Comparison of ENCODE assay signal across 8 cellular contexts in the genomic region with DNA sequence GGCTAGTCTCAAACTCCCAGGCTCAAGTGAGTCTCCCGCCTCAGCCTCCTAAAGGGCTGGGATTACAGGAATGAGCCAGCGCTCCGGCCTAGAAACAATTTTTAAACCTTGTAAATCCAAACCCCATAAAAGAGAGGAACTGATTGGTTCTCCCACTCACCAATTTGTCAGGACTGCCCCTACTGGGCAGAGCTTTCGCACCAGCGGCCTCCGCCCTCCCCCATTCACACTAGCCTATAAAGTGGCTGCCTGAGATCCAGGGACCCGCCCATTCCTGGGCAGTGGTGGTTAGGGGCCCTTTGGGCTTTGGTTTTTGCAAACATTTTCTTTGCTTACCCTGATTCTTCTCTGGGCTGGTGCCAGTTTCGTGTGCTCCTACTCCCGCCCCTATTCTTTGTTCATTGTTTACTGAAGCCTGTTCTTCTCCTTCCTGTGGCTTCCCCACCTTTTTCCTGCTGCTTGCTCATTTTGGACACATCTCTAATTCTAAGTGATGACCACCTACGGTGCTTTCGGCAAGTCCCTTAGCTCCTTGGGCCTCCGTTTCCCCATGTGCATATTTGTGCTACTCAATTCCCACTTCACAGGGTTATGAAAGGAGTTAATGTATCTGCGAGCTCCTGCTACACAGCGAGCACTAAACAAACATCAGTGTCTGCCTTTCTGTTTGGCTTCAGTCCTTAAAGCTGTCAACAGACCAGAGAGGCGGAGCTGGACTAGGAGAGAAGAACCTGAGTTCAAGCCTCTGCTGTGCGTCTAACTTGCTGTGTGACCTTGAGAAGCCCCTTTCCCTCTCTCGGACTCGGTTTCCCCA. TPM values are rescaled to one million over a fixed set of nuclear protein-coding genes. Genes with fewer than 3 reads are reported as not detected.
DNase-seq lines count a peak whose midpoint lies in the region; ATAC-seq and TF ChIP-seq lines count a peak whose summit lies in the region.

No MANE protein-coding gene starts in this region.

- H3K27me3 Mint-ChIP-seq in activated CD8-positive, alpha-beta T cell treated with anti-CD3 and anti-CD28 coated beads for 36 hours = no peaks in the 10 kb centered on the region
- no peaks in the 10 kb centered on the region for H3K27me3 Mint-ChIP-seq in naive thymus-derived CD8-positive, alpha-beta T cell

- POLR2A ChIA-PET in HCT116 (lab: Charles Lee) = interaction anchor here (0.7 to 1.7 kb wide), 3 partner anchors 10 to 19 kb away, joined by 3 to 5 read pairs (median 3); no protein-coding TSS in a partner anchor
- POLR2A ChIA-PET in activated CD8-positive, alpha-beta T cell treated with anti-CD3 and anti-CD28 coated beads for 36 hours (lab: Charles Lee) = no interaction called here
- POLR2A ChIA-PET in naive thymus-derived CD8-positive, alpha-beta T cell (lab: Charles Lee) = no interaction called here

- no peak overlapping the region for H3K4me3 Mint-ChIP-seq in activated CD8-positive, alpha-beta T cell treated with anti-CD3 and anti-CD28 coated beads for 36 hours
- H3K4me3 Mint-ChIP-seq in naive thymus-derived CD8-positive, alpha-beta T cell = peak overlapping the region in 5 of 10 donors; percentile 5 to 64 (median 8)

- H3K27ac ChIP-seq in HCT116 (ENCODE audit: low read depth, low read length) (peak overlapping the region; percentile 58), foreskin keratinocyte (peak overlapping the region; percentile 71)

- peaks cover 21 to 62% of the 10 kb centered on the region in 2 experiments; a peak in 3 of 4 replicates for H3K4me1 ChIP-seq in HCT116 (ENCODE audit: control insufficient read depth in 1 of 2, insufficient read depth in 2 of 2, low read length in 2 of 2)
- H3K4me1 ChIP-seq in foreskin keratinocyte = peaks cover 8% of the 10 kb centered on the region

- no peaks in the 10 kb centered on the region for H4K20me1 ChIP-seq in HCT116 (ENCODE audit: insufficient read depth)

- RAD21 ChIA-PET in HCT116 (lab: Charles Lee; ENCODE audit: low non-redundant PET in 1 of 2, low total read pairs in 2 of 2, uncharacterized antibody in 2 of 2, unreplicated experiment in 2 of 2) = no interaction called here

- H2AFZ ChIP-seq in HCT116 (ENCODE audit: low read depth, low read length, poor library complexity, severe bottlenecking) = peak overlapping the region; percentile 59

- no peaks in the 10 kb centered on the region for H3K79me2 ChIP-seq in HCT116 (ENCODE audit: insufficient read depth, low read length)

- no peaks in the 10 kb centered on the region for H3K27me3 ChIP-seq in HCT116 (ENCODE audit: insufficient read depth, low read length)
- H3K27me3 ChIP-seq in foreskin keratinocyte = no peaks in the 10 kb centered on the region

- DNase-seq in COR-L47 (lab: John Stamatoyannopoulos, UW) (peak; percentile 99), HCT116 (ENCODE audit: low read depth, low spot score) (peak; percentile 81), NCI-H2171 treated with DMSO at 0.1 percent for 48 hours (lab: John Stamatoyannopoulos, UW) (peak; percentile 96), foreskin keratinocyte (peak in 1 of 2 donors; percentile 68), ureter (ENCODE audit: low spot score) (peak; percentile 76), cerebellar nuclear complex (lab: John Stamatoyannopoulos, UW) (no peak)
- DNase-seq in activated CD8-positive, alpha-beta T cell treated with anti-CD3 and anti-CD28 coated beads for 36 hours = peak; percentile 49
- DNase-seq in naive thymus-derived CD8-positive, alpha-beta T cell = peak in 2 of 10 donors; percentile 6 to 11

- intact Hi-C loops in HCT116 (cut with micrococcal nuclease) = no loop called here
- intact Hi-C loops in activated CD8-positive, alpha-beta T cell treated with anti-CD3 and anti-CD28 coated beads for 36 hours (cut with micrococcal nuclease) = no loop called here

- peak overlapping the region; percentile 34; the same call in 1 of the 2 replicates for H3K9ac ChIP-seq in HCT116 (ENCODE audit: low read length)

- TF ChIP-seq POLR2A in HCT116 (IDR thresholded peaks at IDR 0.05; ENCODE audit: borderline replicate concordance, extremely low read depth, insufficient read depth, insufficient read length) = no peak

- TF ChIP-seq CTCF in HCT116 (IDR thresholded peaks at IDR 0.05 in 2 of 3, conservative IDR thresholded peaks at IDR 0.05 in 1 of 3; ENCODE audit: borderline replicate concordance in 1 of 3, insufficient read depth in 1 of 3, low read depth in 2 of 3, low read length in 2 of 3) (no peak), foreskin keratinocyte (conservative IDR thresholded peaks at IDR 0.05) (no peak)
- no peak for TF ChIP-seq CTCF in activated CD8-positive, alpha-beta T cell treated with anti-CD3 and anti-CD28 coated beads for 36 hours (IDR thresholded peaks at IDR 0.05)

- no peaks in the 10 kb centered on the region for H3K36me3 Mint-ChIP-seq in activated CD8-positive, alpha-beta T cell treated with anti-CD3 and anti-CD28 coated beads for 36 hours (ENCODE audit: low read depth)
- H3K36me3 Mint-ChIP-seq in naive thymus-derived CD8-positive, alpha-beta T cell = no peaks in the 10 kb centered on the region

- no peak for TF ChIP-seq RAD21 in HCT116 (IDR thresholded peaks at IDR 0.05; ENCODE audit: low read depth)

- H3K27ac Mint-ChIP-seq in activated CD8-positive, alpha-beta T cell treated with anti-CD3 and anti-CD28 coated beads for 36 hours = no peak overlapping the region
- peak overlapping the region in 4 of 10 donors; percentile 3 to 61 (median 34) for H3K27ac Mint-ChIP-seq in naive thymus-derived CD8-positive, alpha-beta T cell

- H3K36me3 ChIP-seq in HCT116 (ENCODE audit: control insufficient read depth in 1 of 2, insufficient read depth in 2 of 2, low read length in 2 of 2) = no peaks in the 10 kb centered on the region

- H3K9me3 Mint-ChIP-seq in activated CD8-positive, alpha-beta T cell treated with anti-CD3 and anti-CD28 coated beads for 36 hours = no peaks in the 10 kb centered on the region
- H3K9me3 Mint-ChIP-seq in naive thymus-derived CD8-positive, alpha-beta T cell = no peaks in the 10 kb centered on the region

- CTCF ChIA-PET in HCT116 (lab: Charles Lee) = interaction anchor here (1.5 to 2.1 kb wide), 2 partner anchors 17 to 39 kb away, joined by 3 to 10 read pairs; partner anchors contain the start of gene CLIC4
- CTCF ChIA-PET in activated CD8-positive, alpha-beta T cell treated with anti-CD3 and anti-CD28 coated beads for 36 hours (lab: Charles Lee) = interaction anchor here (1.4 kb wide), 1 partner anchor 17 kb away, joined by 4 read pairs; no protein-coding TSS in a partner anchor

- peaks cover 6% of the 10 kb centered on the region for H3K4me1 Mint-ChIP-seq in activated CD8-positive, alpha-beta T cell treated with anti-CD3 and anti-CD28 coated beads for 36 hours (ENCODE audit: low read depth)
- H3K4me1 Mint-ChIP-seq in naive thymus-derived CD8-positive, alpha-beta T cell = peaks cover 3 to 26% (median 10%) of the 10 kb centered on the region in 4 donors

- H3K9me2 ChIP-seq in HCT116 (ENCODE audit: insufficient read depth) = no peaks in the 10 kb centered on the region

- peak overlapping the region; percentile 67 for H3K4me2 ChIP-seq in HCT116 (ENCODE audit: low read length)

- peak; percentile 97 for ATAC-seq in HCT116
- ATAC-seq in activated CD8-positive, alpha-beta T cell treated with anti-CD3 and anti-CD28 coated beads for 36 hours = peak; percentile 77
- ATAC-seq in foreskin keratinocyte = peak; percentile 60
- ATAC-seq in naive thymus-derived CD8-positive, alpha-beta T cell = peak; percentile 33 to 53

- BruUV-seq in HCT116 (replicated peaks; lab: Mats Ljungman, UMichigan) = no TSS peak

- H3K4me3 ChIP-seq in HCT116 (replicated peaks in 1 of 2; ENCODE audit: low read depth in 1 of 2, low read length in 2 of 2) = peak overlapping the region; percentile 20 to 21

- H3K9me3 ChIP-seq in HCT116 (ENCODE audit: control insufficient read depth in 1 of 2, insufficient read depth in 1 of 2, low read depth in 1 of 2, low read length in 2 of 2) = no peaks in the 10 kb centered on the region

TF ChIP-seq in HCT116, 20 proteins besides CTCF, POLR2A, EP300 and RAD21 (continues in another document):
- no peak for TF ChIP-seq EGR1 (IDR thresholded peaks at IDR 0.05; ENCODE audit: low read depth)
- TF ChIP-seq SRF (IDR thresholded peaks at IDR 0.05; ENCODE audit: low read depth) = no peak
- TF ChIP-seq ZFX (IDR thresholded peaks at IDR 0.05) = peak; percentile 22; the same call in 1 of the 2 replicates
- TF ChIP-seq CEBPB (IDR thresholded peaks at IDR 0.05; ENCODE audit: low read depth) = no peak
- no peak for TF ChIP-seq SIN3A (IDR thresholded peaks at IDR 0.05; ENCODE audit: low read depth)
- TF ChIP-seq, protein P1, sequence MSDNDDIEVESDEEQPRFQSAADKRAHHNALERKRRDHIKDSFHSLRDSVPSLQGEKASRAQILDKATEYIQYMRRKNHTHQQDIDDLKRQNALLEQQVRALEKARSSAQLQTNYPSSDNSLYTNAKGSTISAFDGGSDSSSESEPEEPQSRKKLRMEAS (IDR thresholded peaks at IDR 0.05) = no peak
- 0 out of 2 replicates have a peak, but pooled peaks have one; percentile 33 for TF ChIP-seq CBX3 (IDR thresholded peaks at IDR 0.05; ENCODE audit: low read depth)
- TF ChIP-seq, protein P2, sequence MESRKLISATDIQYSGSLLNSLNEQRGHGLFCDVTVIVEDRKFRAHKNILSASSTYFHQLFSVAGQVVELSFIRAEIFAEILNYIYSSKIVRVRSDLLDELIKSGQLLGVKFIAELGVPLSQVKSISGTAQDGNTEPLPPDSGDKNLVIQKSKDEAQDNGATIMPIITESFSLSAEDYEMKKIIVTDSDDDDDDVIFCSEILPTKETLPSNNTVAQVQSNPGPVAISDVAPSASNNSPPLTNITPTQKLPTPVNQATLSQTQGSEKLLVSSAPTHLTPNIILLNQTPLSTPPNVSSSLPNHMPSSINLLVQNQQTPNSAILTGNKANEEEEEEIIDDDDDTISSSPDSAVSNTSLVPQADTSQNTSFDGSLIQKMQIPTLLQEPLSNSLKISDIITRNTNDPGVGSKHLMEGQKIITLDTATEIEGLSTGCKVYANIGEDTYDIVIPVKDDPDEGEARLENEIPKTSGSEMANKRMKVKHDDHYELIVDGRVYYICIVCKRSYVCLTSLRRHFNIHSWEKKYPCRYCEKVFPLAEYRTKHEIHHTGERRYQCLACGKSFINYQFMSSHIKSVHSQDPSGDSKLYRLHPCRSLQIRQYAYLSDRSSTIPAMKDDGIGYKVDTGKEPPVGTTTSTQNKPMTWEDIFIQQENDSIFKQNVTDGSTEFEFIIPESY (IDR thresholded peaks at IDR 0.05; ENCODE audit: extremely low read depth, insufficient replicate concordance, low read length) = no peak
- TF ChIP-seq ATF3 (IDR thresholded peaks at IDR 0.05) = no peak

RNA-seq across cellular contexts. Expression of gene CLIC4, which starts 39.8 kb away (rescaled TPM):
- total RNA-seq in HCT116 (2021; ENCODE audit: unreplicated experiment) = 77.2 TPM
- polyA plus RNA-seq in HCT116 (2012) = 26.8 and 32.7 TPM in 2 replicates
- 10 to 100 TPM; 19.7 to 21.8 TPM for total RNA-seq in activated CD8-positive, alpha-beta T cell treated with anti-CD3 and anti-CD28 coated beads for 36 hours
- 107 and 159 TPM in 2 replicates for total RNA-seq in foreskin keratinocyte
- polyA plus RNA-seq in foreskin keratinocyte = 38.7 and 48.3 TPM in 2 replicates
- total RNA-seq in naive thymus-derived CD8-positive, alpha-beta T cell = 1 to 10 TPM; 4.9 to 6.6 TPM
- polyA plus RNA-seq in naive thymus-derived CD8-positive, alpha-beta T cell = under 1 TPM; 0.07 to 0.50 (median 0.11) TPM
- 163 TPM for total RNA-seq in ureter

Comparison
In these comparisons a context has a peak if more than half of its experiments do, and no peak if none do; other contexts are left out.
1. DNase-seq: peak in COR-L47 (single experiment), HCT116 (single experiment), NCI-H2171 treated with DMSO at 0.1 percent for 48 hours (single experiment), activated CD8-positive, alpha-beta T cell treated with anti-CD3 and anti-CD28 coated beads for 36 hours (single experiment) and ureter (single experiment); none in cerebellar nuclear complex (0 of 2).
2. ATAC-seq: peak in every context shown above with its lines; median percentile 97 in HCT116; 77 in activated CD8-positive, alpha-beta T cell treated with anti-CD3 and anti-CD28 coated beads for 36 hours; 60 in foreskin keratinocyte; 43 in naive thymus-derived CD8-positive, alpha-beta T cell.